Comparison of ENCODE assay signal across 20 cellular contexts in genomic region chr11:120137187-120137610, GRCh38. TPM values are rescaled to one million over a fixed set of nuclear protein-coding genes. Genes with fewer than 3 reads are reported as not detected.
A peak's percentile ranks its signal among the peaks of the same experiment; 100 is the strongest.
DNase-seq lines count a peak whose midpoint lies in the region; ATAC-seq, FAIRE-seq and TF ChIP-seq lines count a peak whose summit lies in the region.
"Had no signal": no experiment of that assay in that cellular context is flagged by ENCODE, and none has a peak within 500 bp of the region (broad histone marks: within the 10 kb centered on the region; RNA-seq: fewer than 3 reads in every experiment).

No MANE protein-coding gene starts in this region.

- no peak overlapping the region for H3K27ac Mint-ChIP-seq in activated T-cell treated with anti-CD3 and anti-CD28 coated beads, Interleukin-2, amount 50 U/mL, for 24 hours
- peak overlapping the region; percentile 80 for H3K27ac Mint-ChIP-seq in type B pancreatic cell
- H3K27ac Mint-ChIP-seq: activated CD4-positive, alpha-beta memory T cell treated with anti-CD3 and anti-CD28 coated beads for 36 hours; CD4-positive, alpha-beta memory T cell; stimulated activated effector memory CD8-positive, alpha-beta T cell treated with anti-CD3 and anti-CD28 coated beads, Interleukin-12 subunit alpha, Interleukin-12 subunit beta, amount 100 ng/mL, for 72 hours had no signal

- peak overlapping the region; percentile 83 for H3K4me3 ChIP-seq in bronchial epithelial cell (ENCODE audit: low read depth, low read length)
- no peak overlapping the region for H3K4me3 ChIP-seq in lung
- H3K4me3 ChIP-seq: heart right ventricle, mucosa of descending colon, uterus had no signal

- H3K27me3 ChIP-seq in bronchial epithelial cell (ENCODE audit: control insufficient read depth, insufficient read depth, low read length) (no peaks in the 10 kb centered on the region), lung (ENCODE audit: control insufficient read depth, insufficient read depth) (no peaks in the 10 kb centered on the region)
- H3K27me3 ChIP-seq: uterus had no signal

- H3K36me3 ChIP-seq in bronchial epithelial cell (ENCODE audit: control insufficient read depth, insufficient read depth, low read length): peaks cover 5% of the 10 kb centered on the region
- H3K36me3 ChIP-seq in lung (ENCODE audit: control insufficient read depth in 2 of 2, insufficient read depth in 2 of 2, low read length in 2 of 2): no peaks in the 10 kb centered on the region
- H3K36me3 ChIP-seq: heart right ventricle, uterus had no signal

- WGBS in lung, 2 donors: 94 to 98% methylated on average over 24 of the region's 24 CpGs

- H3K9me3 ChIP-seq in lung (ENCODE audit: control insufficient read depth in 2 of 2, insufficient read depth in 1 of 2, low read length in 1 of 2): no peaks in the 10 kb centered on the region
- H3K9me3 ChIP-seq: heart right ventricle, mucosa of descending colon, uterus had no signal

- H3K27me3 Mint-ChIP-seq in activated T-cell treated with anti-CD3 and anti-CD28 coated beads, Interleukin-2, amount 50 U/mL, for 24 hours: peaks cover 5% of the 10 kb centered on the region
- peaks cover 9% of the 10 kb centered on the region for H3K27me3 Mint-ChIP-seq in activated T-cell treated with anti-CD3 and anti-CD28 coated beads, Interleukin-2, amount 50 U/mL, for 4 hours (ENCODE audit: low read depth)
- no peaks in the 10 kb centered on the region for H3K27me3 Mint-ChIP-seq in type B pancreatic cell

- no peaks in the 10 kb centered on the region for H3K36me3 Mint-ChIP-seq in activated T-cell treated with anti-CD3 and anti-CD28 coated beads, Interleukin-2, amount 50 U/mL, for 24 hours (ENCODE audit: low read depth)
- no peaks in the 10 kb centered on the region for H3K36me3 Mint-ChIP-seq in activated T-cell treated with anti-CD3 and anti-CD28 coated beads, Interleukin-2, amount 50 U/mL, for 4 hours (ENCODE audit: insufficient read depth)
- H3K36me3 Mint-ChIP-seq in type B pancreatic cell: no peaks in the 10 kb centered on the region
- H3K36me3 Mint-ChIP-seq: activated CD4-positive, alpha-beta memory T cell treated with anti-CD3 and anti-CD28 coated beads for 36 hours; CD4-positive, alpha-beta memory T cell; stimulated activated effector memory CD8-positive, alpha-beta T cell treated with anti-CD3 and anti-CD28 coated beads, Interleukin-12 subunit alpha, Interleukin-12 subunit beta, amount 100 ng/mL, for 72 hours had no signal

- DNase-seq in activated T-cell treated with anti-CD3 and anti-CD28 coated beads, Interleukin-2, amount 50 U/mL, for 24 hours: peak; percentile 5
- DNase-seq in activated T-cell treated with anti-CD3 and anti-CD28 coated beads, Interleukin-2, amount 50 U/mL, for 4 hours: no peak
- DNase-seq in bronchial epithelial cell (ENCODE audit: low read depth): no peak
- DNase-seq in lung (ENCODE audit: low spot score): peak; percentile 27
- DNase-seq in type B pancreatic cell (ENCODE audit: extremely low spot score, unreplicated experiment): peak; percentile 67
- DNase-seq in KG1 (lab: John Stamatoyannopoulos, UW): no peak
- no peak for DNase-seq in nucleus accumbens (lab: John Stamatoyannopoulos, UW)
- DNase-seq in NCI-H1436 treated with DMSO at 0.1 percent for 48 hours (lab: John Stamatoyannopoulos, UW): no peak
- DNase-seq: ACHN; activated CD4-positive, alpha-beta memory T cell treated with anti-CD3 and anti-CD28 coated beads for 36 hours; activated gamma-delta T cell; CD4-positive, alpha-beta memory T cell; IMR-90; NCI-H2029 treated with DMSO at 0.1 percent for 48 hours; OCI-M1 had no signal

- TF ChIP-seq CTCF in bronchial epithelial cell (IDR thresholded peaks at IDR 0.05; ENCODE audit: insufficient read depth, low read length, severe bottlenecking) (no peak), lung (IDR thresholded peaks at IDR 0.05; ENCODE audit: control extremely low read depth, extremely low read depth) (no peak), type B pancreatic cell (conservative IDR thresholded peaks at IDR 0.05) (no peak)

- no peaks in the 10 kb centered on the region for H3K4me1 ChIP-seq in lung (ENCODE audit: control insufficient read depth in 2 of 2, insufficient read depth in 2 of 2, low read length in 2 of 2)
- H3K4me1 ChIP-seq: heart right ventricle, uterus had no signal

- H3K4me3 Mint-ChIP-seq in activated T-cell treated with anti-CD3 and anti-CD28 coated beads, Interleukin-2, amount 50 U/mL, for 24 hours: no peak overlapping the region
- no peak overlapping the region for H3K4me3 Mint-ChIP-seq in activated T-cell treated with anti-CD3 and anti-CD28 coated beads, Interleukin-2, amount 50 U/mL, for 4 hours
- peak overlapping the region; percentile 88 for H3K4me3 Mint-ChIP-seq in type B pancreatic cell
- H3K4me3 Mint-ChIP-seq: activated CD4-positive, alpha-beta memory T cell treated with anti-CD3 and anti-CD28 coated beads for 36 hours; CD4-positive, alpha-beta memory T cell; stimulated activated effector memory CD8-positive, alpha-beta T cell treated with anti-CD3 and anti-CD28 coated beads, Interleukin-12 subunit alpha, Interleukin-12 subunit beta, amount 100 ng/mL, for 72 hours had no signal

- H3K4me1 Mint-ChIP-seq in activated T-cell treated with anti-CD3 and anti-CD28 coated beads, Interleukin-2, amount 50 U/mL, for 24 hours (ENCODE audit: low read depth): no peaks in the 10 kb centered on the region
- no peaks in the 10 kb centered on the region for H3K4me1 Mint-ChIP-seq in activated T-cell treated with anti-CD3 and anti-CD28 coated beads, Interleukin-2, amount 50 U/mL, for 4 hours (ENCODE audit: low read depth)
- peaks cover 4% of the 10 kb centered on the region for H3K4me1 Mint-ChIP-seq in type B pancreatic cell (ENCODE audit: unreplicated experiment)
- H3K4me1 Mint-ChIP-seq: CD4-positive, alpha-beta memory T cell; stimulated activated effector memory CD8-positive, alpha-beta T cell treated with anti-CD3 and anti-CD28 coated beads, Interleukin-12 subunit alpha, Interleukin-12 subunit beta, amount 100 ng/mL, for 72 hours had no signal

- FAIRE-seq in bronchial epithelial cell (lab: Jason Lieb, UNC): no peak
- FAIRE-seq: kidney had no signal

- no peak for ATAC-seq in activated T-cell treated with anti-CD3 and anti-CD28 coated beads, Interleukin-2, amount 50 U/mL, for 4 hours
- no peak for ATAC-seq in lung (ENCODE audit: insufficient read depth, low FRiP score)
- ATAC-seq: heart right ventricle; stimulated activated effector memory CD8-positive, alpha-beta T cell treated with anti-CD3 and anti-CD28 coated beads, Interleukin-12 subunit alpha, Interleukin-12 subunit beta, amount 100 ng/mL, for 72 hours had no signal

- no peak overlapping the region for H3K27ac ChIP-seq in lung (ENCODE audit: low read depth in 1 of 2, low read length in 1 of 2)
- H3K27ac ChIP-seq: heart right ventricle, uterus had no signal

- H3K9me3 Mint-ChIP-seq in activated T-cell treated with anti-CD3 and anti-CD28 coated beads, Interleukin-2, amount 50 U/mL, for 24 hours: no peaks in the 10 kb centered on the region
- no peaks in the 10 kb centered on the region for H3K9me3 Mint-ChIP-seq in activated T-cell treated with anti-CD3 and anti-CD28 coated beads, Interleukin-2, amount 50 U/mL, for 4 hours
- H3K9me3 Mint-ChIP-seq in type B pancreatic cell: no peaks in the 10 kb centered on the region
- H3K9me3 Mint-ChIP-seq: activated CD4-positive, alpha-beta memory T cell treated with anti-CD3 and anti-CD28 coated beads for 36 hours; CD4-positive, alpha-beta memory T cell; stimulated activated effector memory CD8-positive, alpha-beta T cell treated with anti-CD3 and anti-CD28 coated beads, Interleukin-12 subunit alpha, Interleukin-12 subunit beta, amount 100 ng/mL, for 72 hours had no signal

RNA-seq across cellular contexts. Expression of gene TRIM29, which starts 0.7 kb away (rescaled TPM):
- total RNA-seq in activated T-cell treated with anti-CD3 and anti-CD28 coated beads, Interleukin-2, amount 50 U/mL, for 4 hours: not detected
- total RNA-seq in bronchial epithelial cell: 146 and 441 TPM in 2 replicates
- total RNA-seq in lung: 10 to 100 TPM in 1 of 2 donors, 1 to 10 TPM in 1; 4.4 to 26.6 TPM
- polyA plus RNA-seq in lung: 10 to 100 TPM; 13.0 to 20.7 TPM
- 56.7 and 207 TPM in 2 replicates for total RNA-seq in type B pancreatic cell (ENCODE audit: low replicate concordance)
- total RNA-seq: activated CD4-positive, alpha-beta memory T cell treated with anti-CD3 and anti-CD28 coated beads for 36 hours; CD4-positive, alpha-beta memory T cell; IMR-90 had no signal
- polyA plus RNA-seq: CD4-positive, alpha-beta memory T cell; IMR-90 had no signal

Comparison
In these comparisons a context has a peak if more than half of its experiments do, and no peak if none do; other contexts are left out.
1. DNase-seq: peak in activated T-cell treated with anti-CD3 and anti-CD28 coated beads, Interleukin-2, amount 50 U/mL, for 24 hours (single experiment), lung (single experiment) and type B pancreatic cell (single experiment); none in activated T-cell treated with anti-CD3 and anti-CD28 coated beads, Interleukin-2, amount 50 U/mL, for 4 hours (single experiment), bronchial epithelial cell (single experiment), KG1 (single experiment), nucleus accumbens (0 of 56) and NCI-H1436 treated with DMSO at 0.1 percent for 48 hours (single experiment).
2. RNA of gene TRIM29, which starts 0.7 kb away (total RNA-seq): 146 to 441 TPM in bronchial epithelial cell, 56.7 to 207 TPM in type B pancreatic cell and 4.4 to 26.6 TPM in lung; not detected in activated T-cell treated with anti-CD3 and anti-CD28 coated beads, Interleukin-2, amount 50 U/mL, for 4 hours; every median in the first group is over 4 times any median in the second.